9 cellular contexts compared by ENCODE assay signal in genomic region chr10:113681533-113682470, GRCh38. TPM values are rescaled to one million over a fixed set of nuclear protein-coding genes. Genes with fewer than 3 reads are reported as not detected.
DNase-seq lines count a peak whose midpoint lies in the region; ATAC-seq and TF ChIP-seq lines count a peak whose summit lies in the region.
"Had no signal": no experiment of that assay in that cellular context is flagged by ENCODE, and none has a peak within 500 bp of the region (broad histone marks: within the 10 kb centered on the region; RNA-seq: fewer than 3 reads in every experiment).

No MANE protein-coding gene starts in this region.

- in situ Hi-C loops in gastrocnemius medialis (cut with MboI; ENCODE audit: low sequenced_read_pairs in 4 of 4) = no loop called here

- H3K36me3 ChIP-seq in spleen = peaks cover 0 to 10% (median 0%) of the 10 kb centered on the region in 6 donors
- no peaks in the 10 kb centered on the region for H3K36me3 ChIP-seq in gastrocnemius medialis

- H3K27me3 ChIP-seq in spleen (replicated peaks in 1 of 7) (no peaks in the 10 kb centered on the region), gastrocnemius medialis (no peaks in the 10 kb centered on the region)

- H3K9me3 ChIP-seq in spleen (peaks cover 3 to 30% (median 20%) of the 10 kb centered on the region in 8 donors), gastrocnemius medialis (no peaks in the 10 kb centered on the region)

- intact Hi-C loops in spleen (cut with DNase I; ENCODE audit: low total_unique reads) = no loop called here
- intact Hi-C loops in gastrocnemius medialis (cut with DNase I; ENCODE audit: low total_unique reads) = loop anchor here (5.0 to 10.0 kb wide), 2 partner anchors 173 to 490 kb away; partner anchors contain the start of genes CCDC186, DCLRE1A and NHLRC2

- H3K27ac ChIP-seq in spleen = peak overlapping the region in 7 of 8 donors; percentile 87 to 97 (median 95)
- peak overlapping the region in 2 of 4 donors; percentile 96 to 99 for H3K27ac ChIP-seq in gastrocnemius medialis

- H3K36me3 Mint-ChIP-seq in activated T-cell treated with anti-CD3 and anti-CD28 coated beads, Interleukin-2, amount 50 U/mL, for 24 hours (ENCODE audit: low read depth) = peaks cover 52% of the 10 kb centered on the region
- H3K36me3 Mint-ChIP-seq in activated T-cell treated with anti-CD3 and anti-CD28 coated beads, Interleukin-2, amount 50 U/mL, for 4 hours (ENCODE audit: insufficient read depth) = peaks cover 23% of the 10 kb centered on the region

- H3K4me1 ChIP-seq in spleen (peaks cover 12 to 52% (median 25%) of the 10 kb centered on the region in 6 donors), gastrocnemius medialis (peaks cover 3 to 16% of the 10 kb centered on the region in 2 donors)

- TF ChIP-seq CTCF in spleen (IDR thresholded peaks at IDR 0.05 in 8 of 11, conservative IDR thresholded peaks at IDR 0.05 in 3 of 11) = no peak
- TF ChIP-seq CTCF in gastrocnemius medialis (IDR thresholded peaks at IDR 0.05 in 4 of 5, conservative IDR thresholded peaks at IDR 0.05 in 1 of 5) = no peak

- 46 to 61% (median 57%) methylated on average over 5 of the region's 5 CpGs for WGBS in spleen, 5 donors

- peak overlapping the region; percentile 92 for H3K4me3 Mint-ChIP-seq in activated T-cell treated with anti-CD3 and anti-CD28 coated beads, Interleukin-2, amount 50 U/mL, for 24 hours
- peak overlapping the region; percentile 89 for H3K4me3 Mint-ChIP-seq in activated T-cell treated with anti-CD3 and anti-CD28 coated beads, Interleukin-2, amount 50 U/mL, for 4 hours

- ATAC-seq in HG03039 (IDR thresholded peaks at IDR 0.05; ENCODE audit: unreplicated experiment) (peak; percentile 48), gastrocnemius medialis (no peak)
- peak; percentile 39 to 49 for ATAC-seq in activated T-cell treated with anti-CD3 and anti-CD28 coated beads, Interleukin-2, amount 50 U/mL, for 4 hours

- peaks cover 51% of the 10 kb centered on the region for H3K4me1 Mint-ChIP-seq in activated T-cell treated with anti-CD3 and anti-CD28 coated beads, Interleukin-2, amount 50 U/mL, for 24 hours (ENCODE audit: low read depth)
- peaks cover 53% of the 10 kb centered on the region for H3K4me1 Mint-ChIP-seq in activated T-cell treated with anti-CD3 and anti-CD28 coated beads, Interleukin-2, amount 50 U/mL, for 4 hours (ENCODE audit: low read depth)

- peak; percentile 39 for DNase-seq in activated T-cell treated with anti-CD3 and anti-CD28 coated beads, Interleukin-2, amount 50 U/mL, for 24 hours
- DNase-seq in activated T-cell treated with anti-CD3 and anti-CD28 coated beads, Interleukin-2, amount 50 U/mL, for 1 hour = no peak
- no peak for DNase-seq in activated T-cell treated with anti-CD3 and anti-CD28 coated beads, Interleukin-2, amount 50 U/mL, for 4 hours
- DNase-seq in spleen = no peak
- no peak for DNase-seq in GOT3 (lab: John Stamatoyannopoulos, UW)
- DNase-seq in gastrocnemius medialis = no peak
- DNase-seq in NCI-H526 (lab: John Stamatoyannopoulos, UW) = no peak

- H3K9me3 Mint-ChIP-seq in activated T-cell treated with anti-CD3 and anti-CD28 coated beads, Interleukin-2, amount 50 U/mL, for 24 hours = peaks cover 29% of the 10 kb centered on the region
- peaks cover 26% of the 10 kb centered on the region for H3K9me3 Mint-ChIP-seq in activated T-cell treated with anti-CD3 and anti-CD28 coated beads, Interleukin-2, amount 50 U/mL, for 4 hours

- peak overlapping the region; percentile 95 for H3K27ac Mint-ChIP-seq in activated T-cell treated with anti-CD3 and anti-CD28 coated beads, Interleukin-2, amount 50 U/mL, for 24 hours

- peak overlapping the region in 2 of 8 donors; percentile 84 to 100 for H3K4me3 ChIP-seq in spleen
- no peak overlapping the region for H3K4me3 ChIP-seq in gastrocnemius medialis

- no peak for TF ChIP-seq POLR2A in spleen (IDR thresholded peaks at IDR 0.05)
- no peak for TF ChIP-seq POLR2A in gastrocnemius medialis (IDR thresholded peaks at IDR 0.05)

- no peaks in the 10 kb centered on the region for H3K27me3 Mint-ChIP-seq in activated T-cell treated with anti-CD3 and anti-CD28 coated beads, Interleukin-2, amount 50 U/mL, for 24 hours
- H3K27me3 Mint-ChIP-seq in activated T-cell treated with anti-CD3 and anti-CD28 coated beads, Interleukin-2, amount 50 U/mL, for 4 hours (ENCODE audit: low read depth) = no peaks in the 10 kb centered on the region

RNA-seq across cellular contexts. Expression of gene CASP7, which starts 2.1 kb away (rescaled TPM):
- total RNA-seq in activated T-cell treated with anti-CD3 and anti-CD28 coated beads, Interleukin-2, amount 50 U/mL, for 4 hours = 10 to 100 TPM in 1 of 3 donors, 1 to 10 TPM in 2; 7.7 to 12.1 (median 9.8) TPM
- total RNA-seq in spleen (10 to 100 TPM; 16.5 to 27.3 (median 21.3) TPM), gastrocnemius medialis (10 to 100 TPM in 2 of 4 donors, 1 to 10 TPM in 2; 5.3 to 23.9 (median 8.9) TPM)
- polyA plus RNA-seq in spleen = 10 to 100 TPM; 10.4 to 15.9 (median 14.0) TPM

RNA-seq across cellular contexts. Expression of gene NRAP, which starts 18.0 kb away (rescaled TPM):
- total RNA-seq in activated T-cell treated with anti-CD3 and anti-CD28 coated beads, Interleukin-2, amount 50 U/mL, for 4 hours = not detected
- under 1 TPM in 1 of 7 donors, not detected in 6; 0.13 TPM for total RNA-seq in spleen
- polyA plus RNA-seq in spleen = under 1 TPM; 0.03 to 0.04 (median 0.03) TPM
- total RNA-seq in gastrocnemius medialis = 1,000 to 10,000 TPM in 3 of 4 donors, 100 to 1,000 TPM in 1; 811 to 2,339 (median 1,413) TPM
- total RNA-seq: activated CD8-positive, alpha-beta memory T cell treated with anti-CD3 and anti-CD28 coated beads for 36 hours had no signal

Comparison
In these comparisons a context has a peak if more than half of its experiments do, and no peak if none do; other contexts are left out.
1. ATAC-seq: peak in HG03039 (single experiment) and activated T-cell treated with anti-CD3 and anti-CD28 coated beads, Interleukin-2, amount 50 U/mL, for 4 hours (2 of 2); none in gastrocnemius medialis (0 of 2).
2. RNA of gene NRAP, which starts 18.0 kb away (total RNA-seq): 811 to 2,339 TPM in gastrocnemius medialis; not detected in activated T-cell treated with anti-CD3 and anti-CD28 coated beads, Interleukin-2, amount 50 U/mL, for 4 hours and 0.13 TPM in spleen; every median in the first group is over 100 times any median in the second.